In the genomic region with DNA sequence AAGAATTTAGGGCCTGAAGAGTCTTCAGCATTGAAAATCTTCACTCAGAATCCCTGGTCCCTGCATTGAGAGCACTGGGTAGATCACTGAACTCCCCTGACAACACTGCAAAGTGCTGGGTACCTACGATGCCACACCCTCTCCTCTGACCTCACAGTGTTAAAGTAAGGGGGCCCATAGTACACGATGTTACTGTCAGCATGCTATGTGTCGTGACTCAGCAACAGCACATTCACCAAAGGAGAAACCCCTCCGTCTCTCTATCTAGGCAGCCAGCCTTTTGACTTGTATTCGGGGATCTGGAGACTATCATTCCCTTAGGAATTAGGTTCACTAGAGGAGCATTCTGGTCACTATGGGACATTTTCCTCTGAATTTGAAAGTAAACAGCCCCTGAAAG, we compare ENCODE assay signal across 14 cellular contexts.
"Had no signal": no experiment of that assay in that cellular context is flagged by ENCODE, and none has a peak within 500 bp of the region (broad histone marks: within the 10 kb centered on the region; RNA-seq: fewer than 3 reads in every experiment).

No MANE protein-coding gene starts in this region.

- ATAC-seq: T-cell had no signal

- H3K4me3 ChIP-seq: SK-N-MC, stomach, thoracic aorta had no signal

- H3K9me3 ChIP-seq: stomach, thoracic aorta had no signal

- H3K4me3 Mint-ChIP-seq: activated CD4-positive, alpha-beta T cell treated with anti-CD3 and anti-CD28 coated beads, Interleukin-2, amount 10 ng/mL, durations not matched to agents 24 days and 14 days; immature natural killer cell; memory B cell; nephron progenitor cell; T-cell had no signal

- H3K27me3 ChIP-seq: stomach had no signal

- DNase-seq: activated CD4-positive, alpha-beta T cell treated with anti-CD3 and anti-CD28 coated beads, Interleukin-2, amount 10 ng/mL, durations not matched to agents 24 days and 14 days; activated naive CD4-positive, alpha-beta T cell; central memory CD4-positive, alpha-beta T cell; dermis blood vessel endothelial cell; erythroblast; immature natural killer cell; nephron progenitor cell; stimulated activated CD4-positive, alpha-beta T cell treated with anti-CD3 and anti-CD28 coated beads, Interleukin-15, amount 100 ng/mL, for 24 hours; stimulated activated CD4-positive, alpha-beta T cell treated with anti-CD3 and anti-CD28 coated beads, Interleukin-4, amount 100 ng/mL, for 24 hours; T-cell had no signal

- H3K27ac ChIP-seq: SK-N-MC, stomach, thoracic aorta had no signal

- H3K27me3 Mint-ChIP-seq: activated CD4-positive, alpha-beta T cell treated with anti-CD3 and anti-CD28 coated beads, Interleukin-2, amount 10 ng/mL, durations not matched to agents 24 days and 14 days; T-cell had no signal

- H3K9me3 Mint-ChIP-seq: activated CD4-positive, alpha-beta T cell treated with anti-CD3 and anti-CD28 coated beads, Interleukin-2, amount 10 ng/mL, durations not matched to agents 24 days and 14 days; immature natural killer cell; memory B cell; nephron progenitor cell; T-cell had no signal

- H3K27ac Mint-ChIP-seq: activated CD4-positive, alpha-beta T cell treated with anti-CD3 and anti-CD28 coated beads, Interleukin-2, amount 10 ng/mL, durations not matched to agents 24 days and 14 days; memory B cell; nephron progenitor cell; T-cell had no signal
